In the genomic region with DNA sequence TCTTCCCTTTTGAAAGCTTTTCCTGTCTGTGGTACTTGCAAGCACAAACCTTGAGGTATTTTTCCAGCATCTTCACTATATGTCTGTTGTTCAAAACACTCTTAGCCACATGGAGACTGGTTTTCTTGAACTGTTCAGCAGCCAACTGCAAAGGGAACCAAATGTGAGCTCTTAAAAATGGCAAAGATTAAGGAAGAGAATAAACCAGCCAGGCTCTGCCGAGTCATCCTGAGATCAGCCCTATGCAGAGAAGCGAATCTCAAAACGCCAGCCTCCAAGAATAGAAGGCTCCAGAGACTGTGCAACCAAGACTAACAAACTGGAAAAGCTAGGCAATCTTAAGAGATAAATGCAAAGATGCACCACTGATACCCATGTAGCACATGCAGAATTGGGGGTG, we compare ENCODE assay signal across 1 cellular context.
TF ChIP-seq lines count a peak whose summit lies in the region.

No MANE protein-coding gene starts in this region.

TF ChIP-seq in SK-N-SH, 30 proteins besides CTCF, POLR2A, EP300 and RAD21 (continued from another document):
- TF ChIP-seq MEF2A (IDR thresholded peaks at IDR 0.05; ENCODE audit: borderline replicate concordance, low read depth) = no peak
- TF ChIP-seq RFX5 (IDR thresholded peaks at IDR 0.05; ENCODE audit: low read length) = no peak
- TF ChIP-seq GATA2 (CRISPR knock-in tag; IDR thresholded peaks at IDR 0.05) = no peak
- no peak for TF ChIP-seq FOXM1 (IDR thresholded peaks at IDR 0.05; ENCODE audit: low read depth)
- TF ChIP-seq, protein P1, sequence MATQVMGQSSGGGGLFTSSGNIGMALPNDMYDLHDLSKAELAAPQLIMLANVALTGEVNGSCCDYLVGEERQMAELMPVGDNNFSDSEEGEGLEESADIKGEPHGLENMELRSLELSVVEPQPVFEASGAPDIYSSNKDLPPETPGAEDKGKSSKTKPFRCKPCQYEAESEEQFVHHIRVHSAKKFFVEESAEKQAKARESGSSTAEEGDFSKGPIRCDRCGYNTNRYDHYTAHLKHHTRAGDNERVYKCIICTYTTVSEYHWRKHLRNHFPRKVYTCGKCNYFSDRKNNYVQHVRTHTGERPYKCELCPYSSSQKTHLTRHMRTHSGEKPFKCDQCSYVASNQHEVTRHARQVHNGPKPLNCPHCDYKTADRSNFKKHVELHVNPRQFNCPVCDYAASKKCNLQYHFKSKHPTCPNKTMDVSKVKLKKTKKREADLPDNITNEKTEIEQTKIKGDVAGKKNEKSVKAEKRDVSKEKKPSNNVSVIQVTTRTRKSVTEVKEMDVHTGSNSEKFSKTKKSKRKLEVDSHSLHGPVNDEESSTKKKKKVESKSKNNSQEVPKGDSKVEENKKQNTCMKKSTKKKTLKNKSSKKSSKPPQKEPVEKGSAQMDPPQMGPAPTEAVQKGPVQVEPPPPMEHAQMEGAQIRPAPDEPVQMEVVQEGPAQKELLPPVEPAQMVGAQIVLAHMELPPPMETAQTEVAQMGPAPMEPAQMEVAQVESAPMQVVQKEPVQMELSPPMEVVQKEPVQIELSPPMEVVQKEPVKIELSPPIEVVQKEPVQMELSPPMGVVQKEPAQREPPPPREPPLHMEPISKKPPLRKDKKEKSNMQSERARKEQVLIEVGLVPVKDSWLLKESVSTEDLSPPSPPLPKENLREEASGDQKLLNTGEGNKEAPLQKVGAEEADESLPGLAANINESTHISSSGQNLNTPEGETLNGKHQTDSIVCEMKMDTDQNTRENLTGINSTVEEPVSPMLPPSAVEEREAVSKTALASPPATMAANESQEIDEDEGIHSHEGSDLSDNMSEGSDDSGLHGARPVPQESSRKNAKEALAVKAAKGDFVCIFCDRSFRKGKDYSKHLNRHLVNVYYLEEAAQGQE (IDR thresholded peaks at IDR 0.05; ENCODE audit: low read depth, low read length) = no peak
- TF ChIP-seq, protein P2, sequence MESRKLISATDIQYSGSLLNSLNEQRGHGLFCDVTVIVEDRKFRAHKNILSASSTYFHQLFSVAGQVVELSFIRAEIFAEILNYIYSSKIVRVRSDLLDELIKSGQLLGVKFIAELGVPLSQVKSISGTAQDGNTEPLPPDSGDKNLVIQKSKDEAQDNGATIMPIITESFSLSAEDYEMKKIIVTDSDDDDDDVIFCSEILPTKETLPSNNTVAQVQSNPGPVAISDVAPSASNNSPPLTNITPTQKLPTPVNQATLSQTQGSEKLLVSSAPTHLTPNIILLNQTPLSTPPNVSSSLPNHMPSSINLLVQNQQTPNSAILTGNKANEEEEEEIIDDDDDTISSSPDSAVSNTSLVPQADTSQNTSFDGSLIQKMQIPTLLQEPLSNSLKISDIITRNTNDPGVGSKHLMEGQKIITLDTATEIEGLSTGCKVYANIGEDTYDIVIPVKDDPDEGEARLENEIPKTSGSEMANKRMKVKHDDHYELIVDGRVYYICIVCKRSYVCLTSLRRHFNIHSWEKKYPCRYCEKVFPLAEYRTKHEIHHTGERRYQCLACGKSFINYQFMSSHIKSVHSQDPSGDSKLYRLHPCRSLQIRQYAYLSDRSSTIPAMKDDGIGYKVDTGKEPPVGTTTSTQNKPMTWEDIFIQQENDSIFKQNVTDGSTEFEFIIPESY (IDR thresholded peaks at IDR 0.05; ENCODE audit: borderline replicate concordance, low read depth) = no peak
- TF ChIP-seq, protein P3, sequence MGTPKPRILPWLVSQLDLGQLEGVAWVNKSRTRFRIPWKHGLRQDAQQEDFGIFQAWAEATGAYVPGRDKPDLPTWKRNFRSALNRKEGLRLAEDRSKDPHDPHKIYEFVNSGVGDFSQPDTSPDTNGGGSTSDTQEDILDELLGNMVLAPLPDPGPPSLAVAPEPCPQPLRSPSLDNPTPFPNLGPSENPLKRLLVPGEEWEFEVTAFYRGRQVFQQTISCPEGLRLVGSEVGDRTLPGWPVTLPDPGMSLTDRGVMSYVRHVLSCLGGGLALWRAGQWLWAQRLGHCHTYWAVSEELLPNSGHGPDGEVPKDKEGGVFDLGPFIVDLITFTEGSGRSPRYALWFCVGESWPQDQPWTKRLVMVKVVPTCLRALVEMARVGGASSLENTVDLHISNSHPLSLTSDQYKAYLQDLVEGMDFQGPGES (IDR thresholded peaks at IDR 0.05; ENCODE audit: low read depth, low read length) = no peak
- TF ChIP-seq, protein P4, sequence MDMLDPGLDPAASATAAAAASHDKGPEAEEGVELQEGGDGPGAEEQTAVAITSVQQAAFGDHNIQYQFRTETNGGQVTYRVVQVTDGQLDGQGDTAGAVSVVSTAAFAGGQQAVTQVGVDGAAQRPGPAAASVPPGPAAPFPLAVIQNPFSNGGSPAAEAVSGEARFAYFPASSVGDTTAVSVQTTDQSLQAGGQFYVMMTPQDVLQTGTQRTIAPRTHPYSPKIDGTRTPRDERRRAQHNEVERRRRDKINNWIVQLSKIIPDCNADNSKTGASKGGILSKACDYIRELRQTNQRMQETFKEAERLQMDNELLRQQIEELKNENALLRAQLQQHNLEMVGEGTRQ (IDR thresholded peaks at IDR 0.05; ENCODE audit: borderline replicate concordance, low read depth, low read length) = no peak
- TF ChIP-seq, protein P5, sequence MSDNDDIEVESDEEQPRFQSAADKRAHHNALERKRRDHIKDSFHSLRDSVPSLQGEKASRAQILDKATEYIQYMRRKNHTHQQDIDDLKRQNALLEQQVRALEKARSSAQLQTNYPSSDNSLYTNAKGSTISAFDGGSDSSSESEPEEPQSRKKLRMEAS (IDR thresholded peaks at IDR 0.05; ENCODE audit: low read depth) = no peak
- TF ChIP-seq CHD2 (IDR thresholded peaks at IDR 0.05; ENCODE audit: low read length, partially characterized antibody) = no peak
- TF ChIP-seq SIN3A (IDR thresholded peaks at IDR 0.05; ENCODE audit: borderline replicate concordance, low read depth, low read length) = no peak
- no peak for TF ChIP-seq RCOR1 (IDR thresholded peaks at IDR 0.05; ENCODE audit: low read length)
- no peak for TF ChIP-seq POLR2AphosphoS5 (IDR thresholded peaks at IDR 0.05; ENCODE audit: low read depth, low read length)
- TF ChIP-seq SMC3 (IDR thresholded peaks at IDR 0.05; ENCODE audit: low read depth, low read length) = no peak
- no peak for TF ChIP-seq JUND (IDR thresholded peaks at IDR 0.05)
